ENCODE assay signal across 10 cellular contexts in genomic region chr6:5752282-5752681, GRCh38.
DNase-seq lines count a peak whose midpoint lies in the region; ATAC-seq and TF ChIP-seq lines count a peak whose summit lies in the region.
"Had no signal": no experiment of that assay in that cellular context is flagged by ENCODE, and none has a peak within 500 bp of the region (broad histone marks: within the 10 kb centered on the region; RNA-seq: fewer than 3 reads in every experiment).

No MANE protein-coding gene starts in this region.

- peaks cover 7% of the 10 kb centered on the region for H3K4me1 Mint-ChIP-seq in progenitor cell of endocrine pancreas (ENCODE audit: low read depth)

- no peaks in the 10 kb centered on the region for H3F3A ChIP-seq in SK-N-SH (replicated peaks; ENCODE audit: insufficient read depth)

- H3K9me3 Mint-ChIP-seq in progenitor cell of endocrine pancreas (ENCODE audit: low read depth), result peaks cover 20% of the 10 kb centered on the region

- no peak overlapping the region for H2AFZ ChIP-seq in SK-N-SH (ENCODE audit: low read depth)

- H3K4me3 ChIP-seq in HFF-Myc (replicated peaks; ENCODE audit: low read depth, low read length) (no peak overlapping the region), SK-N-SH (ENCODE audit: low read depth in 2 of 2, low read length in 1 of 2) (no peak overlapping the region), esophagus squamous epithelium (no peak overlapping the region)

- H3K27me3 ChIP-seq in SK-N-SH (ENCODE audit: insufficient read depth) (no peaks in the 10 kb centered on the region), esophagus squamous epithelium (no peaks in the 10 kb centered on the region)

- peaks cover 12 to 41% of the 10 kb centered on the region in 2 experiments; a peak in 3 of 4 replicates for H3K4me1 ChIP-seq in SK-N-SH (ENCODE audit: control insufficient read depth in 1 of 2, insufficient read depth in 2 of 2, low read depth in 1 of 2, low read length in 1 of 2)
- H3K4me1 ChIP-seq in esophagus squamous epithelium, result no peaks in the 10 kb centered on the region

- CTCF ChIA-PET in SK-N-SH (lab: Yijun Ruan, JAX), result interaction anchor here (1.1 to 1.4 kb wide), 2 partner anchors 281 to 282 kb away, joined by 4 read pairs; no protein-coding TSS in a partner anchor

- peaks cover 5% of the 10 kb centered on the region; the same call in 1 of the 2 replicates for H3K9me3 ChIP-seq in SK-N-SH
- peaks cover 0 to 9% (median 4%) of the 10 kb centered on the region in 3 donors for H3K9me3 ChIP-seq in esophagus squamous epithelium

- intact Hi-C loops in esophagus squamous epithelium (cut with DNase I), result no loop called here

- WGBS in SK-N-SH (ENCODE audit: low lambda C conversion rate), result 40% methylated on average over 4 of the region's 6 CpGs
- WGBS in esophagus squamous epithelium, 2 donors, result 68 to 70% methylated on average over 6 of the region's 6 CpGs

- no peak for TF ChIP-seq RAD21 in SK-N-SH (IDR thresholded peaks at IDR 0.05; ENCODE audit: low read length)

- H3K27ac ChIP-seq in SK-N-SH (ENCODE audit: low read depth in 2 of 2, low read length in 1 of 2) (peak overlapping the region; percentile 38 to 73), esophagus squamous epithelium (no peak overlapping the region)

- no peak for TF ChIP-seq POLR2A in esophagus squamous epithelium (IDR thresholded peaks at IDR 0.05)

- ATAC-seq in GM18867 (IDR thresholded peaks at IDR 0.05; ENCODE audit: unreplicated experiment), result no peak

- POLR2A ChIA-PET in SK-N-SH (lab: Yijun Ruan, JAX), result no interaction called here

- no peak for TF ChIP-seq CTCF in HFF-Myc (IDR thresholded peaks at IDR 0.05; ENCODE audit: low read depth, low read length, missing control alignments)
- no peak for TF ChIP-seq CTCF in SK-N-SH (IDR thresholded peaks at IDR 0.05)
- TF ChIP-seq CTCF in progenitor cell of endocrine pancreas (IDR thresholded peaks at IDR 0.05; ENCODE audit: unreplicated experiment), result no peak
- no peak for TF ChIP-seq CTCF in esophagus squamous epithelium (IDR thresholded peaks at IDR 0.05)

- no peak overlapping the region for H3K4me3 Mint-ChIP-seq in progenitor cell of endocrine pancreas (ENCODE audit: low read depth)

- no peak; a peak in 1 of 4 replicates for TF ChIP-seq EP300 in SK-N-SH (IDR thresholded peaks at IDR 0.05; ENCODE audit: borderline replicate concordance in 1 of 2, low read depth in 1 of 2, low read length in 1 of 2)

- peak; percentile 46 for DNase-seq in HFF-Myc (ENCODE audit: extremely low read depth, low read depth)
- DNase-seq in SK-N-SH, result no peak
- peak; percentile 32 for DNase-seq in foreskin melanocyte
- DNase-seq in progenitor cell of endocrine pancreas (ENCODE audit: low spot score, unreplicated experiment), result no peak
- no peak for DNase-seq in esophagus squamous epithelium (lab: John Stamatoyannopoulos, UW)
- DNase-seq in DMS153 (lab: John Stamatoyannopoulos, UW), result no peak
- DNase-seq in stimulated activated CD4-positive, alpha-beta T cell treated with anti-CD3 and anti-CD28 coated beads, Interleukin-1b, Interleukin-23, amount 100 ng/mL, for 48 hours, result no peak
- DNase-seq: activated effector memory CD4-positive, alpha-beta T cell treated with anti-CD3 and anti-CD28 coated beads, Interleukin-2, amount 50 U/mL, for 16 hours; stimulated activated CD4-positive, alpha-beta T cell treated with anti-CD3 and anti-CD28 coated beads, Interleukin-4, amount 100 ng/mL, for 24 hours had no signal

- no peaks in the 10 kb centered on the region for H3K27me3 Mint-ChIP-seq in progenitor cell of endocrine pancreas

- H3K36me3 Mint-ChIP-seq in progenitor cell of endocrine pancreas (ENCODE audit: insufficient read depth), result peaks cover 12% of the 10 kb centered on the region

- no peaks in the 10 kb centered on the region for H4K20me1 ChIP-seq in SK-N-SH (ENCODE audit: insufficient read depth)

- H3K36me3 ChIP-seq in SK-N-SH (replicated peaks in 1 of 2; ENCODE audit: control insufficient read depth in 1 of 2, insufficient read depth in 2 of 2, low read length in 1 of 2) (no peaks in the 10 kb centered on the region), esophagus squamous epithelium (no peaks in the 10 kb centered on the region)

- peak overlapping the region; percentile 44 for H3K4me2 ChIP-seq in SK-N-SH

- H3K9ac ChIP-seq in SK-N-SH, result no peak overlapping the region

- no peaks in the 10 kb centered on the region for H3K79me2 ChIP-seq in SK-N-SH (ENCODE audit: insufficient read depth)

- H3K9me2 ChIP-seq in SK-N-SH, result no peaks in the 10 kb centered on the region

- H3K27ac Mint-ChIP-seq in progenitor cell of endocrine pancreas, result peak overlapping the region; percentile 6

TF ChIP-seq in SK-N-SH, 30 proteins besides CTCF, POLR2A, EP300 and RAD21:
- TF ChIP-seq NFIC (IDR thresholded peaks at IDR 0.05; ENCODE audit: borderline replicate concordance), result no peak
- TF ChIP-seq JUND (IDR thresholded peaks at IDR 0.05), result peak; percentile 53
- no peak for TF ChIP-seq MEF2A (IDR thresholded peaks at IDR 0.05; ENCODE audit: borderline replicate concordance, low read depth)
- TF ChIP-seq USF2 (IDR thresholded peaks at IDR 0.05; ENCODE audit: borderline replicate concordance, low read depth, low read length), result no peak
- peak; percentile 51; the same call in 1 of the 2 replicates for TF ChIP-seq FOSL2 (IDR thresholded peaks at IDR 0.05; ENCODE audit: borderline replicate concordance, low read depth)
- peak; percentile 85 for TF ChIP-seq PBX3 (IDR thresholded peaks at IDR 0.05)
- peak; percentile 25; the same call in 1 of the 2 replicates for TF ChIP-seq TCF12 (IDR thresholded peaks at IDR 0.05)
- 0 out of 2 replicates have a peak, but pooled peaks have one; percentile 42 for TF ChIP-seq ZBTB33 (IDR thresholded peaks at IDR 0.05; ENCODE audit: borderline replicate concordance, low read depth)
- 0 out of 2 replicates have a peak, but pooled peaks have one; percentile 25 for TF ChIP-seq POLR2AphosphoS5 (IDR thresholded peaks at IDR 0.05; ENCODE audit: low read depth, low read length)
- TF ChIP-seq SIN3A (IDR thresholded peaks at IDR 0.05; ENCODE audit: borderline replicate concordance, low read depth, low read length), result peak; percentile 29; the same call in 1 of the 2 replicates
- no peak for TF ChIP-seq SMC3 (IDR thresholded peaks at IDR 0.05; ENCODE audit: low read depth, low read length)

Comparison
In these comparisons a context has a peak if more than half of its experiments do, and no peak if none do; other contexts are left out.
1. DNase-seq: peak in HFF-Myc (single experiment) and foreskin melanocyte (single experiment); none in SK-N-SH (single experiment), progenitor cell of endocrine pancreas (single experiment), esophagus squamous epithelium (single experiment), DMS153 (single experiment) and stimulated activated CD4-positive, alpha-beta T cell treated with anti-CD3 and anti-CD28 coated beads, Interleukin-1b, Interleukin-23, amount 100 ng/mL, for 48 hours (single experiment).
2. H3K27ac ChIP-seq: peak in SK-N-SH (2 of 2); none in esophagus squamous epithelium (0 of 4).